ENCODE assay signal across 1 cellular context in genomic region chr4:37699874-37700481, GRCh38.
A peak's percentile ranks its signal among the peaks of the same experiment; 100 is the strongest.
TF ChIP-seq lines count a peak whose summit lies in the region.

No MANE protein-coding gene starts in this region.

TF ChIP-seq in HEK293, 187 proteins besides CTCF, POLR2A, EP300 and RAD21 (continued from another document):
- TF ChIP-seq PRDM6 (tag by site-specific recombination; IDR thresholded peaks at IDR 0.05): peak; percentile 23; the same call in 1 of the 2 replicates
- TF ChIP-seq ZNF335 (tag by site-specific recombination; conservative IDR thresholded peaks at IDR 0.05): no peak
- no peak for TF ChIP-seq YY1 (tag by site-specific recombination; IDR thresholded peaks at IDR 0.05)
- TF ChIP-seq RBAK (tag by site-specific recombination; IDR thresholded peaks at IDR 0.05): no peak
- no peak for TF ChIP-seq ZEB2 (tag by site-specific recombination; IDR thresholded peaks at IDR 0.05)
- no peak for TF ChIP-seq ZSCAN5A (tag by site-specific recombination; IDR thresholded peaks at IDR 0.05)
- no peak for TF ChIP-seq ZNF768 (tag by site-specific recombination; IDR thresholded peaks at IDR 0.05)
- no peak for TF ChIP-seq ZSCAN30 (tag by site-specific recombination; IDR thresholded peaks at IDR 0.05)
- no peak for TF ChIP-seq KLF8 (tag by site-specific recombination; IDR thresholded peaks at IDR 0.05)
- no peak for TF ChIP-seq HOXC10 (CRISPR knock-in tag; IDR thresholded peaks at IDR 0.05)
- no peak for TF ChIP-seq ZBTB6 (tag by site-specific recombination; IDR thresholded peaks at IDR 0.05)
- TF ChIP-seq ZNF660 (tag by site-specific recombination; IDR thresholded peaks at IDR 0.05): no peak
- peak; percentile 55 for TF ChIP-seq FEZF1 (tag by site-specific recombination; IDR thresholded peaks at IDR 0.05)
- no peak for TF ChIP-seq PRDM1 (tag by site-specific recombination; IDR thresholded peaks at IDR 0.05)
- no peak for TF ChIP-seq SP2 (tag by site-specific recombination; IDR thresholded peaks at IDR 0.05)
- TF ChIP-seq ZNF266 (tag by site-specific recombination; IDR thresholded peaks at IDR 0.05; ENCODE audit: low read depth): no peak
- no peak for TF ChIP-seq ZNF529 (tag by site-specific recombination; IDR thresholded peaks at IDR 0.05; ENCODE audit: insufficient replicate concordance)
- no peak for TF ChIP-seq ZNF366 (tag by site-specific recombination; conservative IDR thresholded peaks at IDR 0.05)
- TF ChIP-seq ZNF354C (tag by site-specific recombination; IDR thresholded peaks at IDR 0.05; ENCODE audit: borderline replicate concordance, low read depth): no peak
- TF ChIP-seq ZNF169 (tag by site-specific recombination; IDR thresholded peaks at IDR 0.05): no peak
